In the genomic region with DNA sequence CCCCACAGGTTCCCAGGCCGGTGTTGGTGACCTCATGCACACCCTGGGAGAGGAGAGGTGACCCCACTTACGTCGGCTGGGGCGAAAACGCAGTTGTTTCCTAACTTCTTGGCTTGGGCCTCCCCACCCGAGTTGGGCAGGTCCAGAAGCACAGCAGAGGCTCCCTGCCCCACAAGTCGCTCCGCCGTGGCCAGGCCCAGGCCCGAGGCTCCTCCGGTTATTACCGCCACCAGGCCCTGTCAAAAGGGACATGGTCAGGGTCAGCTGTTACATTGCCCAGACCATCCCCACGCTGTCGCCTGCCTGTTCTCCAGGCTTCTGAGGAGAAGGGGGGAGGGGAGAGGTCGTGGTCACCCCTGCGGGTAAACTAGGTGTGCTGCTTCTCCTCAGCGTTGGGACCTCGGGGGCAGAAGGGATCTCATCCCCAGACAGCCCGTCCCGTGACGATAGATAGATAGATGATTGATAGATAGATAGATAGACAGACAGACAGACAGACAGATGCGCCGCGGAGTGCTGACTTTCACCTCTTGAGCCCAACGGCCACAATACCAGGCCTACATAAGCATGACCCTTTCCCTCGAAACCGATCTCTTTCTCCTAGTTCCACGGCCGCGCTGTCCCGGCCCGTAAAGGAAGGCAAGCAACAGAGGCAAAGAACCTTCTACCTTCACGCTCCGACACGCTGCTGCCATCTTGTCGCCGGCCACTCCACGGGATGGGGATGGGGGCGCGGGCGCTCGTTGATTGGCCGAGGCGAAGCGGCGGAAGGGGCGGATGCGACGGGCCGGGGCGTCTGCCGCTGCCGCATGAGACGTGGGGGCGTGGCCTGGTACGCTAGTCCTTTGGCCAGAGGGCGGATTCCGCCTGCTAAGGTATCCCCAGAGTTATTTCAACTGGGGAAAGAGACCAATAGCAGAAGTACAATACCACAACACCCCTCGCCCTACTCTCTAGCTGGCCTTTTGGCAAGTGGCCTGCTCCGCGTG, we compare ENCODE assay signal across 8 cellular contexts. TPM values are rescaled to one million over a fixed set of nuclear protein-coding genes. Genes with fewer than 3 reads are reported as not detected.
DNase-seq lines count a peak whose midpoint lies in the region; ATAC-seq and TF ChIP-seq lines count a peak whose summit lies in the region.

A gene (minus strand): TSS at position 720 of the 989 bp plus-strand sequence. CDS start 25 bp downstream, at position 695.

- H4K20me1 ChIP-seq in Karpas-422 (ENCODE audit: insufficient read depth, low read depth, low read length) (no peaks in the 10 kb centered on the region), fibroblast of lung (ENCODE audit: control insufficient read depth, extremely low read depth, insufficient read depth, low read length) (no peaks in the 10 kb centered on the region)

- peaks cover 16% of the 10 kb centered on the region for H3K4me1 ChIP-seq in Karpas-422 (ENCODE audit: low read length)
- H3K4me1 ChIP-seq in fibroblast of lung (ENCODE audit: control insufficient read depth, extremely low read depth, insufficient read depth, low read length), result no peaks in the 10 kb centered on the region

- H3K36me3 ChIP-seq in Karpas-422 (ENCODE audit: insufficient read depth, low read length) (no peaks in the 10 kb centered on the region; the same call in 1 of the 2 replicates), fibroblast of lung (ENCODE audit: control insufficient read depth, insufficient read depth, low read length) (peaks cover 9% of the 10 kb centered on the region)

- TF ChIP-seq CTCF in RWPE1 (conservative IDR thresholded peaks at IDR 0.05; ENCODE audit: low read depth) (no peak), fibroblast of lung (conservative IDR thresholded peaks at IDR 0.05 in 1 of 2, IDR thresholded peaks at IDR 0.05 in 1 of 2; ENCODE audit: low read depth in 1 of 2, low read length in 2 of 2) (no peak)

- DNase-seq in DMS79 treated with DMSO at 0.1 percent for 48 hours (lab: John Stamatoyannopoulos, UW), result peak; percentile 74
- peak; percentile 96 for DNase-seq in Karpas-422
- DNase-seq in RWPE1 (ENCODE audit: low spot score), result peak; percentile 80
- peak; percentile 68 to 81 for DNase-seq in fibroblast of lung (ENCODE audit: low read depth in 2 of 2)
- DNase-seq in naive thymus-derived CD8-positive, alpha-beta T cell, result peak; percentile 77 to 90 (median 80)
- peak; percentile 88 for DNase-seq in stimulated activated naive CD4-positive, alpha-beta T cell treated with Interleukin-2 at 50 U/mL for 16 hours (lab: John Stamatoyannopoulos, UW)

- H3K27me3 ChIP-seq in Karpas-422 (ENCODE audit: low read length), result no peaks in the 10 kb centered on the region
- H3K27me3 ChIP-seq in fibroblast of lung (ENCODE audit: control insufficient read depth, insufficient read depth, low read length), result no peaks in the 10 kb centered on the region

- H3K9me3 ChIP-seq in Karpas-422 (ENCODE audit: low read length), result no peaks in the 10 kb centered on the region
- H3K9me3 ChIP-seq in fibroblast of lung (ENCODE audit: control insufficient read depth, insufficient read depth, low read depth, low read length), result no peaks in the 10 kb centered on the region

- peak; percentile 91 for ATAC-seq in GM21825 (IDR thresholded peaks at IDR 0.05; ENCODE audit: unreplicated experiment)
- ATAC-seq in activated T-helper 17 cell treated with anti-CD3 and anti-CD28 coated beads, Interleukin-2, amount 50 U/mL, for 72 hours (replicated peaks), result peak; percentile 99
- peak; percentile 98 for ATAC-seq in naive thymus-derived CD8-positive, alpha-beta T cell

- POLR2A ChIA-PET in RWPE1 (lab: Yijun Ruan, JAX; ENCODE audit: low non-redundant PET), result no interaction called here
- POLR2A ChIA-PET in naive thymus-derived CD8-positive, alpha-beta T cell (lab: Charles Lee), result interaction anchor here (0.6 to 1.5 kb wide), 2 partner anchors 11 to 173 kb away, joined by 4 read pairs; a partner anchor contains a TSS

- peak within 1 kb of the TSS; percentile 92 for H3K4me3 Mint-ChIP-seq in activated T-helper 17 cell treated with anti-CD3 and anti-CD28 coated beads, Interleukin-2, amount 50 U/mL, for 72 hours
- H3K4me3 Mint-ChIP-seq in naive thymus-derived CD8-positive, alpha-beta T cell, result peak within 1 kb of the TSS; percentile 92 to 99 (median 96)

- peaks cover 10% of the 10 kb centered on the region for H3K4me1 Mint-ChIP-seq in activated T-helper 17 cell treated with anti-CD3 and anti-CD28 coated beads, Interleukin-2, amount 50 U/mL, for 72 hours
- peaks cover 5 to 24% (median 16%) of the 10 kb centered on the region in 4 donors for H3K4me1 Mint-ChIP-seq in naive thymus-derived CD8-positive, alpha-beta T cell

- no peak within 1 kb of the TSS for H2AFZ ChIP-seq in Karpas-422 (ENCODE audit: low read length)
- H2AFZ ChIP-seq in fibroblast of lung (ENCODE audit: low read length), result peak within 1 kb of the TSS; percentile 91

- peaks cover 16% of the 10 kb centered on the region for H3K79me2 ChIP-seq in Karpas-422 (ENCODE audit: low read length)
- H3K79me2 ChIP-seq in fibroblast of lung (ENCODE audit: control insufficient read depth, insufficient read depth, low read length), result peaks cover 8% of the 10 kb centered on the region

- no peaks in the 10 kb centered on the region for H3K9me3 Mint-ChIP-seq in activated T-helper 17 cell treated with anti-CD3 and anti-CD28 coated beads, Interleukin-2, amount 50 U/mL, for 72 hours
- H3K9me3 Mint-ChIP-seq in naive thymus-derived CD8-positive, alpha-beta T cell, result no peaks in the 10 kb centered on the region

- no peaks in the 10 kb centered on the region for H3K27me3 Mint-ChIP-seq in activated T-helper 17 cell treated with anti-CD3 and anti-CD28 coated beads, Interleukin-2, amount 50 U/mL, for 72 hours
- H3K27me3 Mint-ChIP-seq in naive thymus-derived CD8-positive, alpha-beta T cell, result peaks cover 0 to 5% (median 0%) of the 10 kb centered on the region in 5 donors

- H3K9ac ChIP-seq in Karpas-422 (ENCODE audit: low read length) (peak within 1 kb of the TSS; percentile 89), fibroblast of lung (ENCODE audit: insufficient read depth, low read length) (peak within 1 kb of the TSS; percentile 71)

- peak within 1 kb of the TSS; percentile 41; the same call in 1 of the 2 replicates for H3K27ac ChIP-seq in Karpas-422 (ENCODE audit: low read length)
- H3K27ac ChIP-seq in RWPE1, result peak within 1 kb of the TSS; percentile 65
- H3K27ac ChIP-seq in fibroblast of lung (ENCODE audit: insufficient read depth, low read length), result peak within 1 kb of the TSS; percentile 68

- CTCF ChIA-PET in RWPE1 (lab: Yijun Ruan, JAX), result interaction anchor here (0.7 kb wide), 1 partner anchor 117 kb away, joined by 3 read pairs; no protein-coding TSS in a partner anchor

- H3K4me3 ChIP-seq in Karpas-422 (ENCODE audit: low read length) (peak within 1 kb of the TSS; percentile 89), fibroblast of lung (replicated peaks in 1 of 4; ENCODE audit: control extremely low read depth in 1 of 4, insufficient read depth in 1 of 4, low read depth in 3 of 4, low read length in 4 of 4) (peak within 1 kb of the TSS; percentile 72 to 84 (median 77))

- peaks cover 37% of the 10 kb centered on the region for H3K36me3 Mint-ChIP-seq in activated T-helper 17 cell treated with anti-CD3 and anti-CD28 coated beads, Interleukin-2, amount 50 U/mL, for 72 hours (ENCODE audit: low read depth)
- H3K36me3 Mint-ChIP-seq in naive thymus-derived CD8-positive, alpha-beta T cell, result peaks cover 0 to 20% (median 0%) of the 10 kb centered on the region in 3 donors

- H3K27ac Mint-ChIP-seq in activated T-helper 17 cell treated with anti-CD3 and anti-CD28 coated beads, Interleukin-2, amount 50 U/mL, for 72 hours, result peak within 1 kb of the TSS; percentile 90
- H3K27ac Mint-ChIP-seq in naive thymus-derived CD8-positive, alpha-beta T cell, result peak within 1 kb of the TSS; percentile 90 to 99 (median 97)

- H3K4me2 ChIP-seq in Karpas-422 (ENCODE audit: low read depth, low read length, poor library complexity, severe bottlenecking) (peak within 1 kb of the TSS; percentile 79), fibroblast of lung (ENCODE audit: extremely low read depth, insufficient read depth, low read length) (peak within 1 kb of the TSS; percentile 64)

- H3K9me2 ChIP-seq in Karpas-422 (replicated peaks; ENCODE audit: insufficient read depth, low read length), result no peaks in the 10 kb centered on the region

RNA-seq across cellular contexts. Expression of the gene that starts here (rescaled TPM):
- total RNA-seq in Karpas-422 (2014; rRNA removed; shearing (Covaris generic); ENCODE audit: low replicate concordance), result 115 and 158 TPM in 2 replicates
- total RNA-seq in activated T-helper 17 cell treated with anti-CD3 and anti-CD28 coated beads, Interleukin-2, amount 50 U/mL, for 72 hours, result 100 to 1,000 TPM in 1 of 2 donors, 10 to 100 TPM in 1; 52.3 to 149 TPM
- total RNA-seq in fibroblast of lung, result 41.6 and 46.0 TPM in 2 replicates
- polyA plus RNA-seq in fibroblast of lung, result 62.3 and 103 TPM in 2 replicates
- polyA plus RNA-seq in fibroblast of lung (2012), result 76.2 and 134 TPM in 2 replicates
- polyA minus RNA-seq in fibroblast of lung (ENCODE audit: low replicate concordance), result 113 and 158 TPM in 2 replicates
- 10 to 100 TPM; 35.3 to 38.6 TPM for total RNA-seq in naive thymus-derived CD8-positive, alpha-beta T cell
- polyA plus RNA-seq in naive thymus-derived CD8-positive, alpha-beta T cell, result 100 to 1,000 TPM; 144 to 152 (median 148) TPM

Comparison
In these comparisons a context has a peak if more than half of its experiments do, and no peak if none do; other contexts are left out.
1. Peak in every context shown above with its lines: DNase-seq, ATAC-seq, H3K4me3 ChIP-seq and H3K27ac ChIP-seq.